ENCODE assay signal across 8 cellular contexts in genomic region chr1:153805042-153805745, GRCh38. TPM values are rescaled to one million over a fixed set of nuclear protein-coding genes. Genes with fewer than 3 reads are reported as not detected.
DNase-seq lines count a peak whose midpoint lies in the region; ATAC-seq and TF ChIP-seq lines count a peak whose summit lies in the region.

No MANE protein-coding gene starts in this region.

- H3K4me3 ChIP-seq in astrocyte of the cerebellum (ENCODE audit: low read depth, low read length) (no peak overlapping the region), right lobe of liver (no peak overlapping the region)

- H3K4me3 Mint-ChIP-seq in CD4-positive, alpha-beta T cell: peak overlapping the region; percentile 22

- H3K36me3 Mint-ChIP-seq in CD4-positive, alpha-beta T cell (ENCODE audit: low read depth): peaks cover 56% of the 10 kb centered on the region

- TF ChIP-seq CTCF in CD4-positive, alpha-beta T cell (IDR thresholded peaks at IDR 0.05): no peak
- TF ChIP-seq CTCF in astrocyte of the cerebellum (IDR thresholded peaks at IDR 0.05; ENCODE audit: low read depth, low read length, missing control alignments): no peak
- no peak for TF ChIP-seq CTCF in right lobe of liver (IDR thresholded peaks at IDR 0.05)

- peak; percentile 12 for TF ChIP-seq POLR2A in right lobe of liver (IDR thresholded peaks at IDR 0.05)

- H3K27ac ChIP-seq in CD4-positive, alpha-beta T cell (ENCODE audit: low read depth, low read length): peak overlapping the region; percentile 62
- no peak overlapping the region for H3K27ac ChIP-seq in right lobe of liver

- peaks cover 42% of the 10 kb centered on the region for H3K4me1 Mint-ChIP-seq in CD4-positive, alpha-beta T cell (ENCODE audit: low read depth)

- POLR2A ChIA-PET in CD4-positive, alpha-beta T cell (lab: Charles Lee): interaction anchor here (0.6 to 4.1 kb wide), 6 partner anchors 117 to 185 kb away, joined by 3 to 20 read pairs (median 3); partner anchors contain the start of genes GATAD2B, JTB and RPS27

- no peaks in the 10 kb centered on the region for H3K9me3 Mint-ChIP-seq in CD4-positive, alpha-beta T cell

- H3K27me3 ChIP-seq in CD4-positive, alpha-beta T cell (ENCODE audit: control insufficient read depth, insufficient read depth, low read length): no peaks in the 10 kb centered on the region
- no peaks in the 10 kb centered on the region for H3K27me3 ChIP-seq in right lobe of liver

- peak in 9 of 10 experiments; percentile 21 to 77 (median 44) for DNase-seq in CD4-positive, alpha-beta T cell
- DNase-seq in SW480 (ENCODE audit: low spot score) (peak; percentile 58), astrocyte of the cerebellum (ENCODE audit: low read depth) (peak; percentile 24), right lobe of liver (peak in 1 of 3 donors; percentile 46), NCI-H2081 treated with DMSO at 0.1 percent for 48 hours (lab: John Stamatoyannopoulos, UW) (no peak)
- DNase-seq in stimulated activated naive CD4-positive, alpha-beta T cell treated with Interleukin-2 at 50 U/mL for 16 hours (lab: John Stamatoyannopoulos, UW): peak; percentile 63

- in situ Hi-C loops in astrocyte of the cerebellum (cut with HindIII; ENCODE audit: low sequenced_read_pairs): loop anchor here (25.0 kb wide), 1 partner anchor 107 kb away; the partner anchor contains the start of gene GATAD2B

- 10% methylated on average over 2 of the region's 5 CpGs for WGBS in right lobe of liver (ENCODE audit: insufficient coverage, low coverage, low lambda C conversion rate, missing lambda C conversion rate)

- peak; percentile 98 for ATAC-seq in CD4-positive, alpha-beta T cell (ENCODE audit: poor library complexity)
- ATAC-seq in GM19467 (IDR thresholded peaks at IDR 0.05; ENCODE audit: unreplicated experiment) (peak; percentile 90), HG03521 (IDR thresholded peaks at IDR 0.05; ENCODE audit: unreplicated experiment) (peak; percentile 89), right lobe of liver (peak; percentile 34 to 56 (median 47))

- intact Hi-C loops in CD4-positive, alpha-beta T cell (cut with DNase I, micrococcal nuclease): loop anchor here in 1 of 2 experiments (1.0 kb wide), 1 partner anchor 118 kb away; no protein-coding TSS in a partner anchor
- intact Hi-C loops in right lobe of liver (cut with DNase I): no loop called here

- peak overlapping the region; percentile 86 for H3K27ac Mint-ChIP-seq in CD4-positive, alpha-beta T cell

- peaks cover 0 to 8% (median 6%) of the 10 kb centered on the region in 4 donors for H3K4me1 ChIP-seq in right lobe of liver

- CTCF ChIA-PET in CD4-positive, alpha-beta T cell (lab: Charles Lee): no interaction called here

- no peaks in the 10 kb centered on the region for H3K27me3 Mint-ChIP-seq in CD4-positive, alpha-beta T cell

- H3K36me3 ChIP-seq in right lobe of liver: peaks cover 0 to 25% (median 8%) of the 10 kb centered on the region in 4 donors

- H3K9me3 ChIP-seq in CD4-positive, alpha-beta T cell (ENCODE audit: control insufficient read depth, low read length): no peaks in the 10 kb centered on the region
- H3K9me3 ChIP-seq in right lobe of liver: no peaks in the 10 kb centered on the region

RNA-seq across cellular contexts. Expression of gene SLC27A3, which starts 30.0 kb away (rescaled TPM):
- total RNA-seq in CD4-positive, alpha-beta T cell: 1 to 10 TPM; 3.8 to 4.4 TPM
- 10 to 100 TPM; 25.4 to 50.4 (median 36.9) TPM for total RNA-seq in right lobe of liver

Comparison
In these comparisons a context has a peak if more than half of its experiments do, and no peak if none do; other contexts are left out.
1. ATAC-seq: peak in every context shown above with its lines; median percentile 98 in CD4-positive, alpha-beta T cell; 90 in GM19467; 89 in HG03521; 47 in right lobe of liver.
2. RNA of gene SLC27A3, which starts 30.0 kb away (total RNA-seq): 25.4 to 50.4 TPM in right lobe of liver; 3.8 to 4.4 TPM in CD4-positive, alpha-beta T cell; every median in the first group is over 4 times any median in the second.